In the genomic region with DNA sequence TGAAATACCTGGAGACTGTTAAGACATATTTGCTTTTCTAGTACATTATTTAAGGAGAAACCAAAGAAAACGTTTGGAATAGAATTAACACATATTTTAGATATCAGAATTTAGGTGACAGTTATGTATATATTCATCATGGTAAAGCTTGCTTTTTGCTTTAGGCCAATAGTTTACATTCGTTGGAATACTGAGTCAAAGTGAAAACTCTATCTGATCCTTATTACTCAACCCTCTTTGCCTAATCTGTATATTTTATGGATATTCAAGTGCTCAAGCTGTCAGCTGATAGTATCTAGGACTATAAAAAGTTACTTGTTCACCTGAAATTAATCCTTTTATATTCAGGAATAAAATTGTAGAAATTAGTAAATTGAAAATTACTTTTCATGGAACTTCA, we compare ENCODE assay signal across 35 cellular contexts.
"Had no signal": no experiment of that assay in that cellular context is flagged by ENCODE, and none has a peak within 500 bp of the region (broad histone marks: within the 10 kb centered on the region; RNA-seq: fewer than 3 reads in every experiment).

No MANE protein-coding gene starts in this region.

- H3K27me3 ChIP-seq: MG63 had no signal

- H3K9me3 ChIP-seq: MG63 had no signal

- DNase-seq: Kasumi-1, MG63, MM.1S, MV-4-11, NCI-H1048, NCI-H1092, NCI-H1092 treated with DMSO at 0.1 percent for 48 hours, NCI-H1105, NCI-H1105 treated with DMSO at 0.1 percent for 48 hours, NCI-H1417, NCI-H1417 treated with DMSO at 0.1 percent for 48 hours, NCI-H1436, NCI-H1436 treated with DMSO at 0.1 percent for 48 hours, NCI-H146, NCI-H1694, NCI-H1694 treated with DMSO at 0.1 percent for 48 hours, NCI-H187, NCI-H187 treated with DMSO at 0.1 percent for 48 hours, NCI-H1930, NCI-H2029, NCI-H2029 treated with DMSO at 0.1 percent for 48 hours, NCI-H2081, NCI-H2081 treated with DMSO at 0.1 percent for 48 hours, NCI-H2107, NCI-H2171, NCI-H2171 treated with DMSO at 0.1 percent for 48 hours, NCI-H2227 treated with DMSO at 0.1 percent for 48 hours, NCI-H226, NCI-H345, NCI-H446, NCI-H446 treated with DMSO at 0.1 percent for 48 hours, NCI-H510A, NCI-H510A treated with DMSO at 0.1 percent for 48 hours, NCI-H524, NCI-H524 treated with DMSO at 0.1 percent for 48 hours had no signal

- H3K36me3 ChIP-seq: MG63 had no signal

- H3K4me3 ChIP-seq: MG63 had no signal
